ENCODE assay signal across 8 cellular contexts in the genomic region with DNA sequence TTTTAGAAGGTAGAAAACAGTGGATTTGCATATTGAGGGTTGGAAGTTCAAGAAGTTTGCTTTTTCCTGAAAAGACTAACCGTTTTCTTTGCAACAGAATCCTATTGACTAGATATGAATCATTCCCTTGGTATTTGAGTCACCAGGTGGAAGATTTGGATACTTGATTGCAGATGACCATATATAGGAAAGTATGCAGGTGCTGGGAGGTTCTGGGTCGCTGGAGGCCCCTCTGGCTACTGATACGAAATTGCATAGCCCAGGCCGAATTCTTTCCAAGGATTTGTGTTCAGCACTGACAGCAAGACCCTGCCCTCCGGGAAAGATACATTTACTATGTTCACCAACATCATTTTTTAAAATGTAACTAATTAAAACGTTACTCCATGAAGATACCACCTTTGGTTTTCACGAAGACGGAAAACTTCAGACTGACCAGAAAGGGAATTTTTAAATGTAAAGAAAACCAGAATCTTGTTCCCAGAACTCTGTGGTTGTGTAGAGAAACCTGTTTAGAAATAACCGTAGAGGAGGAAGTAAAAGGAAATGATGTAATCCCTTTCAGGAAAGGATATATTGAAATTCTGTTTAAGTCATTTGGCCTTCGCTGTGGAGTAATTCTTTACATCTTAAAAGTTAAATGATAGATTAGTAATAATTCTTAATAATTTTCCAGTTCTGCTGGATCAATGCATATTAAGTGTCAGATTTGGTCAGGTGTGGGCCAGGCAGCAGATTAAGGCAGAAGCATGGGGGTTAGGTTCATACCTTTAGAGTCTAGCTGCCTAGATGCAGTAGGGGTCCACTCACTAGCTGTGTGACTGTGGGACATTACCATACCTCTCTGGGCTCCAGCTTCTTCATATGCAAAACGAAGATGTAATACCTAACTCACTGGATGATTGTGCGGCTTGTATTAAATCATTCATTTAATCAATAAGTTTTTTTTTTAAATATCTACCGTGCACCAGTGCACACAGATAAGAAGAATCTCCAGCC. TPM values are rescaled to one million over a fixed set of nuclear protein-coding genes. Genes with fewer than 3 reads are reported as not detected.
DNase-seq lines count a peak whose midpoint lies in the region; ATAC-seq and TF ChIP-seq lines count a peak whose summit lies in the region.

No MANE protein-coding gene starts in this region.

- H3K9me2 ChIP-seq in Loucy (replicated peaks; ENCODE audit: low read depth, low read length): no peaks in the 10 kb centered on the region

- H3K9me3 Mint-ChIP-seq in memory B cell: no peaks in the 10 kb centered on the region
- no peaks in the 10 kb centered on the region for H3K9me3 Mint-ChIP-seq in CD4-positive, alpha-beta T cell

- H3K4me3 ChIP-seq in BLaER1 (0 out of 2 replicates have a peak overlapping the region, but pooled peaks have one; percentile 53), Loucy (ENCODE audit: low read length, poor library complexity, severe bottlenecking) (no peak overlapping the region), body of pancreas (no peak overlapping the region)

- H3K4me2 ChIP-seq in BLaER1: no peak overlapping the region
- no peak overlapping the region for H3K4me2 ChIP-seq in Loucy (ENCODE audit: low read depth, low read length, poor library complexity, severe bottlenecking)

- H3K27me3 ChIP-seq in BLaER1 (peaks cover 28% of the 10 kb centered on the region), Loucy (ENCODE audit: insufficient read depth, low read length, poor library complexity, severe bottlenecking) (no peaks in the 10 kb centered on the region), body of pancreas (no peaks in the 10 kb centered on the region)
- peaks cover 40% of the 10 kb centered on the region for H3K27me3 ChIP-seq in CD4-positive, alpha-beta T cell (ENCODE audit: control insufficient read depth, insufficient read depth, low read length)

- H3K4me3 Mint-ChIP-seq in memory B cell: peak overlapping the region; percentile 27
- no peak overlapping the region for H3K4me3 Mint-ChIP-seq in CD4-positive, alpha-beta T cell

- ATAC-seq in body of pancreas (peak; percentile 86), memory B cell (ENCODE audit: low read depth) (no peak), HG02884 (IDR thresholded peaks at IDR 0.05; ENCODE audit: unreplicated experiment) (no peak)
- ATAC-seq in CD4-positive, alpha-beta T cell (ENCODE audit: poor library complexity): no peak

- CTCF ChIA-PET in CD4-positive, alpha-beta T cell (lab: Charles Lee): no interaction called here
- CTCF ChIA-PET in GM10248 (lab: Yijun Ruan, JAX): no interaction called here

- intact Hi-C loops in body of pancreas (cut with DNase I): no loop called here
- intact Hi-C loops in CD4-positive, alpha-beta T cell (cut with DNase I, micrococcal nuclease): no loop called here

- no peaks in the 10 kb centered on the region for H4K20me1 ChIP-seq in BLaER1
- H4K20me1 ChIP-seq in Loucy (ENCODE audit: insufficient read depth, low read length, poor library complexity, severe bottlenecking): no peaks in the 10 kb centered on the region

- H3K4me1 Mint-ChIP-seq in memory B cell: peaks cover 9% of the 10 kb centered on the region
- peaks cover 11% of the 10 kb centered on the region for H3K4me1 Mint-ChIP-seq in CD4-positive, alpha-beta T cell (ENCODE audit: low read depth)

- H3K79me2 ChIP-seq in Loucy (ENCODE audit: insufficient read depth, low read length): no peaks in the 10 kb centered on the region

- 50 to 53% methylated on average over 13 of the region's 13 CpGs for WGBS in body of pancreas, 2 donors

- DNase-seq in body of pancreas (peak in 2 of 4 donors; percentile 31 to 56), memory B cell (ENCODE audit: low spot score in 2 of 2) (no peak), GM10248 (ENCODE audit: extremely low spot score) (no peak), epidermal melanocyte (ENCODE audit: insufficient read length, low spot score) (no peak)
- no peak for DNase-seq in CD4-positive, alpha-beta T cell

- H3K27ac ChIP-seq in BLaER1 (no peak overlapping the region), body of pancreas (peak overlapping the region; percentile 53 to 91 (median 90))
- no peak overlapping the region for H3K27ac ChIP-seq in CD4-positive, alpha-beta T cell (ENCODE audit: low read depth, low read length)

- no peak overlapping the region for H3K27ac Mint-ChIP-seq in memory B cell
- no peak overlapping the region for H3K27ac Mint-ChIP-seq in CD4-positive, alpha-beta T cell

- H3K9me3 ChIP-seq in BLaER1 (peaks cover 15% of the 10 kb centered on the region), Loucy (ENCODE audit: insufficient read depth, low read depth, low read length) (no peaks in the 10 kb centered on the region), body of pancreas (no peaks in the 10 kb centered on the region)
- no peaks in the 10 kb centered on the region for H3K9me3 ChIP-seq in CD4-positive, alpha-beta T cell (ENCODE audit: control insufficient read depth, low read length)

- H3K27me3 Mint-ChIP-seq in memory B cell: peaks cover 11% of the 10 kb centered on the region
- peaks cover 56% of the 10 kb centered on the region for H3K27me3 Mint-ChIP-seq in CD4-positive, alpha-beta T cell

- H3K36me3 ChIP-seq in BLaER1 (no peaks in the 10 kb centered on the region), Loucy (ENCODE audit: insufficient read depth, low read length) (no peaks in the 10 kb centered on the region), body of pancreas (replicated peaks in 1 of 2; ENCODE audit: insufficient read depth in 1 of 2, low read depth in 2 of 2) (no peaks in the 10 kb centered on the region)

- TF ChIP-seq POLR2A in body of pancreas (IDR thresholded peaks at IDR 0.05): peak in 1 of 3 donors; percentile 47

- no peaks in the 10 kb centered on the region for H3K36me3 Mint-ChIP-seq in memory B cell
- H3K36me3 Mint-ChIP-seq in CD4-positive, alpha-beta T cell (ENCODE audit: low read depth): no peaks in the 10 kb centered on the region

- peaks cover 8% of the 10 kb centered on the region; the same call in 1 of the 2 replicates for H3K4me1 ChIP-seq in BLaER1
- H3K4me1 ChIP-seq in Loucy (ENCODE audit: insufficient read depth, low read length, poor library complexity, severe bottlenecking): peaks cover 2% of the 10 kb centered on the region
- H3K4me1 ChIP-seq in body of pancreas: peaks cover 10% of the 10 kb centered on the region

- POLR2A ChIA-PET in CD4-positive, alpha-beta T cell (lab: Charles Lee): no interaction called here
- POLR2A ChIA-PET in GM10248 (lab: Yijun Ruan, JAX): no interaction called here

- TF ChIP-seq CTCF in Loucy (conservative IDR thresholded peaks at IDR 0.05; ENCODE audit: low read length) (no peak), body of pancreas (IDR thresholded peaks at IDR 0.05) (no peak), GM10248 (IDR thresholded peaks at IDR 0.05; ENCODE audit: control extremely low read depth, extremely low read depth, low read depth, missing control alignments) (no peak)
- TF ChIP-seq CTCF in CD4-positive, alpha-beta T cell (IDR thresholded peaks at IDR 0.05): no peak

- H2AFZ ChIP-seq in Loucy (ENCODE audit: low read length): peak overlapping the region; percentile 56; the same call in 1 of the 2 replicates

- no peak overlapping the region for H3K9ac ChIP-seq in BLaER1
- H3K9ac ChIP-seq in Loucy (ENCODE audit: low read depth, low read length, poor library complexity, severe bottlenecking): no peak overlapping the region

- H3F3A ChIP-seq in Loucy (ENCODE audit: low read depth): peaks cover 5% of the 10 kb centered on the region; the same call in 1 of the 2 replicates

RNA-seq across cellular contexts. Expression of a gene that starts 1.1 kb away (rescaled TPM):
- total RNA-seq in body of pancreas: 10 to 100 TPM; 35.9 to 65.1 TPM
- not detected for total RNA-seq in CD4-positive, alpha-beta T cell

Comparison
In these comparisons a context has a peak if more than half of its experiments do, and no peak if none do; other contexts are left out.
1. H3K27ac ChIP-seq: peak in body of pancreas (4 of 4); none in BLaER1 (single experiment) and CD4-positive, alpha-beta T cell (single experiment).
2. RNA of a gene that starts 1.1 kb away (total RNA-seq): 35.9 to 65.1 TPM in body of pancreas; not detected in CD4-positive, alpha-beta T cell; every median in the first group is over 10 times any median in the second.